10 cellular contexts compared by ENCODE assay signal in the genomic region with DNA sequence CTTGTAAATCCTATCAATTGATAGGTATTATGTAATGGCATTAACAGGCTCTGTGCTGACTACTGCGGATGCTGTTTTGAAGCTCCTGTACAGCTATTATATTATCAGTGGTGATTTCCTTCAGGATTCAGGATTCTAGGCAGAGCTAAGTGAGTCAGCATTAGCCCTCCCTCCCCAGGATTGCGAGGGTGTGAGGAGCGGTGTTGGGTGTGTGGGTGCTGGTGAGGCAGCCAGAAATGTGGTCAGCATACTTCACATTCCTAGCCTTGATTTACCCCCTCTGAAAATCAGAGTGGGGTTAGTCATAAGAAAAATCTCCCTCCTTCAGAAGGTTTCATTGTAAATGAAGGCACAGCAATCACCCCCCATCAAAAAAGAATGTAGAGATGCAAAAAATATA.
DNase-seq lines count a peak whose midpoint lies in the region; TF ChIP-seq lines count a peak whose summit lies in the region.
"Had no signal": no experiment of that assay in that cellular context is flagged by ENCODE, and none has a peak within 500 bp of the region (broad histone marks: within the 10 kb centered on the region; RNA-seq: fewer than 3 reads in every experiment).

No MANE protein-coding gene starts in this region.

- no peak overlapping the region for H3K4me3 ChIP-seq in mesodermal cell (ENCODE audit: extremely low read depth, insufficient read depth, low read length, poor library complexity, severe bottlenecking)
- H3K4me3 ChIP-seq in prostate gland = no peak overlapping the region

- H3K27ac ChIP-seq in epithelial cell of prostate (peak overlapping the region; percentile 11), mesodermal cell (ENCODE audit: low read depth, low read length, severe bottlenecking) (peak overlapping the region; percentile 76), prostate gland (no peak overlapping the region)

- no peaks in the 10 kb centered on the region for H3K36me3 ChIP-seq in mesodermal cell (ENCODE audit: control insufficient read depth, insufficient read depth, low read length)
- H3K36me3 ChIP-seq in prostate gland = no peaks in the 10 kb centered on the region

- no peaks in the 10 kb centered on the region for H3K9me3 ChIP-seq in mesodermal cell (ENCODE audit: control insufficient read depth, low read length)
- H3K9me3 ChIP-seq in prostate gland = no peaks in the 10 kb centered on the region

- no peak for TF ChIP-seq POLR2A in prostate gland (IDR thresholded peaks at IDR 0.05)

- DNase-seq in COLO829 (ENCODE audit: low spot score) (peak; percentile 48), NCI-H226 (peak; percentile 99), epithelial cell of prostate (ENCODE audit: low read depth, low spot score) (peak; percentile 49), prostate gland (ENCODE audit: low spot score) (no peak), GF-D8 (lab: John Stamatoyannopoulos, UW) (no peak), GDM1 (lab: John Stamatoyannopoulos, UW) (no peak), NCI-H2171 (lab: John Stamatoyannopoulos, UW) (no peak)
- DNase-seq: activated T-cell treated with anti-CD3 and anti-CD28 coated beads, Interleukin-2, amount 50 U/mL, for 72 hours; CD8-positive, alpha-beta T cell had no signal

- H3K4me1 ChIP-seq in mesodermal cell (ENCODE audit: control insufficient read depth, insufficient read depth, low read length, poor library complexity, severe bottlenecking) (peaks cover 9% of the 10 kb centered on the region), prostate gland (replicated peaks) (no peaks in the 10 kb centered on the region)

- TF ChIP-seq CTCF in prostate gland (IDR thresholded peaks at IDR 0.05) = no peak

- intact Hi-C loops in prostate gland (cut with DNase I) = no loop called here

- no peaks in the 10 kb centered on the region for H3K27me3 ChIP-seq in prostate gland (replicated peaks; ENCODE audit: insufficient read depth)

- no CpG with 5 or more reads among the region's 3 CpGs for WGBS in mesodermal cell (ENCODE audit: insufficient coverage in 2 of 2), 2 experiments
- WGBS in prostate gland = 46% methylated on average over 3 of the region's 3 CpGs

Comparison
In these comparisons a context has a peak if more than half of its experiments do, and no peak if none do; other contexts are left out.
1. DNase-seq: peak in COLO829 (single experiment), NCI-H226 (single experiment) and epithelial cell of prostate (single experiment); none in prostate gland (single experiment), GF-D8 (single experiment), GDM1 (single experiment) and NCI-H2171 (single experiment).
2. H3K27ac ChIP-seq: peak in epithelial cell of prostate (single experiment) and mesodermal cell (single experiment); none in prostate gland (0 of 2).